In the genomic region with DNA sequence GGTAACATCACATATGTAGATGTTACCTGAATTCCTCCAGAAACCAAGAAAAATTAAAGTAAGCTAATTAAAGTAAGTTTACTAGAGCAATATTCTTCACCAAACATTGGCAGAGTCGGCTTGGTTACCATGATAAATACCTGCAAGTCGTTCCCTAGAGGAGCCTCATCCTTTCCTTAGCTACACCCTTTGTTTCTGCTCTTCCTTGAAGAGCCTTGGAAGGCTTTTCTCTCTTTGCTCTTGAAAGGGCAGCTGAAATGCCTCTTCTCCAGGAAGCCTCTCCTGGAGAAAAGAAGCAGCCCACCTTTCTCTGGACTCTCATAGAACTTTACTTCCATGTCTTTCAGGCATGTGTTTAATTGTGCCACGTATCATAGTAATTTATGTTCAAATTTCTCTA, we compare ENCODE assay signal across 13 cellular contexts. TPM values are rescaled to one million over a fixed set of nuclear protein-coding genes. Genes with fewer than 3 reads are reported as not detected.
"Had no signal": no experiment of that assay in that cellular context is flagged by ENCODE, and none has a peak within 500 bp of the region (broad histone marks: within the 10 kb centered on the region; RNA-seq: fewer than 3 reads in every experiment).

No MANE protein-coding gene starts in this region.

- H3K36me3 ChIP-seq: gastrocnemius medialis, heart right ventricle had no signal

- H3K9me3 ChIP-seq: gastrocnemius medialis, heart right ventricle had no signal

- H3K4me3 Mint-ChIP-seq: activated CD4-positive, alpha-beta T cell treated with anti-CD3 and anti-CD28 coated beads, Interleukin-2, amount 10 ng/mL, durations not matched to agents 7 days and 5 days; endodermal cell; memory B cell; naive thymus-derived CD8-positive, alpha-beta T cell; type B pancreatic cell had no signal

- H3K9me3 Mint-ChIP-seq: activated CD4-positive, alpha-beta T cell treated with anti-CD3 and anti-CD28 coated beads, Interleukin-2, amount 10 ng/mL, durations not matched to agents 7 days and 5 days; endodermal cell; memory B cell; naive thymus-derived CD8-positive, alpha-beta T cell; type B pancreatic cell had no signal

- H3K36me3 Mint-ChIP-seq: memory B cell; naive thymus-derived CD8-positive, alpha-beta T cell; type B pancreatic cell had no signal

- H3K27me3 ChIP-seq: gastrocnemius medialis, heart right ventricle had no signal

- H3K27me3 Mint-ChIP-seq: activated CD4-positive, alpha-beta T cell treated with anti-CD3 and anti-CD28 coated beads, Interleukin-2, amount 10 ng/mL, durations not matched to agents 7 days and 5 days; type B pancreatic cell had no signal

- H3K4me1 Mint-ChIP-seq: activated CD4-positive, alpha-beta T cell treated with anti-CD3 and anti-CD28 coated beads, Interleukin-2, amount 10 ng/mL, durations not matched to agents 7 days and 5 days; memory B cell; naive thymus-derived CD8-positive, alpha-beta T cell had no signal

- DNase-seq: activated CD4-positive, alpha-beta T cell treated with anti-CD3 and anti-CD28 coated beads, Interleukin-2, amount 10 ng/mL, durations not matched to agents 7 days and 5 days; activated naive CD4-positive, alpha-beta T cell treated with Interleukin-2 at 50 U/mL for 16 hours; aorta; endodermal cell; erythroblast; gastrocnemius medialis; heart right ventricle; naive thymus-derived CD8-positive, alpha-beta T cell; stimulated activated CD4-positive, alpha-beta T cell treated with anti-CD3 and anti-CD28 coated beads, Interleukin-2, amount 100 ng/mL, for 48 hours; stimulated activated naive CD4-positive, alpha-beta T cell; substantia nigra had no signal

- H3K27ac ChIP-seq: gastrocnemius medialis had no signal

- H3K27ac Mint-ChIP-seq: activated CD4-positive, alpha-beta T cell treated with anti-CD3 and anti-CD28 coated beads, Interleukin-2, amount 10 ng/mL, durations not matched to agents 7 days and 5 days; endodermal cell; memory B cell; naive thymus-derived CD8-positive, alpha-beta T cell; type B pancreatic cell had no signal

- H3K4me3 ChIP-seq: gastrocnemius medialis had no signal

RNA-seq across cellular contexts. Expression of gene CALD1, which starts 34.9 kb away (rescaled TPM):
- total RNA-seq: naive thymus-derived CD8-positive, alpha-beta T cell had no signal
